Comparison of ENCODE assay signal across 18 cellular contexts in the genomic region with DNA sequence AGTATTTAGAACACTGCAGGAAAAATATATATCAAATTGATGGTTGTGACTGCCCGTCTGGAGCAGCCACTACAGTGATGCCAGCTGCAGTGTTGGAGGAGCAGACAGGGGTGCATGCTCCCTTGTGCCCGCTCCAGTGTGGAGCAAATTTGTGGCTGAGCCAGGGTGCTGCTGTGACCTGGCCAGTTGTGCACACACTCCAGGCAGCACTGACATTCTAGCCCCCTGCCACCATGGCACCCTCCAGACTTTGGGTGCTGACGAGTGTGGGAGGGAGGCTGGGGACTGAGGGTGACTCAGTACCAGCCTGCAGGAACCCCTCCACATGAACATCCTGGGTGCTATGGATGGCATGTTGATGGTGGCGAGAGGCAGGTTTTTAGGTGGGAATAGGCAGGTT.
A peak's percentile ranks its signal among the peaks of the same experiment; 100 is the strongest.
DNase-seq lines count a peak whose midpoint lies in the region; ATAC-seq, FAIRE-seq and TF ChIP-seq lines count a peak whose summit lies in the region.
"Had no signal": no experiment of that assay in that cellular context is flagged by ENCODE, and none has a peak within 500 bp of the region (broad histone marks: within the 10 kb centered on the region; RNA-seq: fewer than 3 reads in every experiment).

No MANE protein-coding gene starts in this region.

- H3K36me3 ChIP-seq in right atrium auricular region: no peaks in the 10 kb centered on the region
- no peaks in the 10 kb centered on the region for H3K36me3 ChIP-seq in Karpas-422 (ENCODE audit: insufficient read depth, low read length)
- H3K36me3 ChIP-seq: HAP-1 had no signal

- ATAC-seq in Right ventricle myocardium inferior (no peak), sciatic nerve (peak; percentile 26), HG03135 (IDR thresholded peaks at IDR 0.05; ENCODE audit: unreplicated experiment) (no peak)
- ATAC-seq: A549 had no signal

- TF ChIP-seq CTCF in right atrium auricular region (IDR thresholded peaks at IDR 0.05): no peak

- H3K4me3 ChIP-seq in right atrium auricular region (no peak overlapping the region), Karpas-422 (ENCODE audit: low read length) (no peak overlapping the region)
- H3K4me3 ChIP-seq: A549, HAP-1 had no signal

- no peaks in the 10 kb centered on the region for H3K4me1 ChIP-seq in right atrium auricular region
- no peaks in the 10 kb centered on the region for H3K4me1 ChIP-seq in Karpas-422 (ENCODE audit: low read length)
- H3K4me1 ChIP-seq: A549, Caco-2 had no signal

- no peak overlapping the region for H2AFZ ChIP-seq in Karpas-422 (ENCODE audit: low read length)

- peaks cover 0 to 7% of the 10 kb centered on the region in 2 donors for H3K9me3 ChIP-seq in right atrium auricular region
- H3K9me3 ChIP-seq in Karpas-422 (ENCODE audit: low read length): peaks cover 39% of the 10 kb centered on the region
- H3K9me3 ChIP-seq: A549, Caco-2, HAP-1 had no signal

- no peaks in the 10 kb centered on the region for H3K79me2 ChIP-seq in Karpas-422 (ENCODE audit: low read length)

- no peaks in the 10 kb centered on the region for H3K27me3 ChIP-seq in right atrium auricular region
- H3K27me3 ChIP-seq in Karpas-422 (ENCODE audit: low read length): no peaks in the 10 kb centered on the region

- no peak overlapping the region for H3K4me2 ChIP-seq in Karpas-422 (ENCODE audit: low read depth, low read length, poor library complexity, severe bottlenecking)
- H3K4me2 ChIP-seq: A549 had no signal

- FAIRE-seq in urothelium cell line (lab: Jason Lieb, UNC): peak; percentile 58
- FAIRE-seq: A549, D721Med, GM12892, GM18507 had no signal

- no peak overlapping the region for H3K9ac ChIP-seq in Karpas-422 (ENCODE audit: low read length)

- H3K27ac ChIP-seq in right atrium auricular region (no peak overlapping the region), Karpas-422 (ENCODE audit: low read length) (no peak overlapping the region)
- H3K27ac ChIP-seq: 22Rv1, A549, C4-2B had no signal

- DNase-seq in Right ventricle myocardium inferior (ENCODE audit: missing footprints) (peak; percentile 45), right atrium auricular region (ENCODE audit: low spot score) (no peak), sciatic nerve (ENCODE audit: low spot score) (no peak), urothelium cell line (ENCODE audit: low spot score) (no peak), Karpas-422 (no peak)
- no peak for DNase-seq in activated CD4-positive, alpha-beta T cell treated with anti-CD3 and anti-CD28 coated beads, Interleukin-2, amount 50 U/mL, for 48 hours
- DNase-seq: AML-193; Caco-2; CD4-positive, alpha-beta T cell; GDM1 had no signal

- intact Hi-C loops in Right ventricle myocardium inferior (cut with DNase I) (no loop called here), sciatic nerve (cut with DNase I) (no loop called here)

- no peaks in the 10 kb centered on the region for H3K9me2 ChIP-seq in Karpas-422 (replicated peaks; ENCODE audit: insufficient read depth, low read length)

- no peaks in the 10 kb centered on the region for H4K20me1 ChIP-seq in Karpas-422 (ENCODE audit: insufficient read depth, low read depth, low read length)
